7 cellular contexts compared by ENCODE assay signal in genomic region chr1:63593887-63594617, GRCh38. TPM values are rescaled to one million over a fixed set of nuclear protein-coding genes. Genes with fewer than 3 reads are reported as not detected.
A peak's percentile ranks its signal among the peaks of the same experiment; 100 is the strongest.
DNase-seq lines count a peak whose midpoint lies in the region; ATAC-seq and TF ChIP-seq lines count a peak whose summit lies in the region.

No MANE protein-coding gene starts in this region.

- intact Hi-C loops in activated CD4-positive, alpha-beta T cell treated with anti-CD3 and anti-CD28 coated beads for 36 hours (cut with DNase I, micrococcal nuclease), result loop anchor here (1.0 to 10.0 kb wide), 10 partner anchors 71 to 1828 kb away; partner anchors contain the start of genes EFCAB7 (in 2 of the 2), ITGB3BP (in 2 of the 2), AK4 (in 1 of the 2) and ALG6 (in 1 of the 2)

- peak overlapping the region; percentile 93 to 97 for H3K27ac ChIP-seq in liver (ENCODE audit: low read depth in 1 of 2, low read length in 2 of 2)

- peaks cover 24% of the 10 kb centered on the region for H3K4me1 Mint-ChIP-seq in activated CD4-positive, alpha-beta T cell treated with anti-CD3 and anti-CD28 coated beads for 36 hours

- H3K36me3 Mint-ChIP-seq in activated CD4-positive, alpha-beta T cell treated with anti-CD3 and anti-CD28 coated beads for 36 hours (ENCODE audit: low read depth), result peaks cover 15% of the 10 kb centered on the region

- WGBS in liver, result 2% methylated on average over 55 of the region's 55 CpGs

- DNase-seq in NCI-H1694 treated with DMSO at 0.1 percent for 48 hours (lab: John Stamatoyannopoulos, UW) (peak; percentile 45), choroid plexus epithelial cell (ENCODE audit: low read depth) (peak; percentile 63)
- peak; percentile 85 for DNase-seq in activated CD4-positive, alpha-beta T cell treated with anti-CD3 and anti-CD28 coated beads for 36 hours
- peak; percentile 62 to 74 for DNase-seq in stimulated activated CD4-positive, alpha-beta T cell treated with anti-CD3 and anti-CD28 coated beads, Interleukin-4, amount 100 ng/mL, for 48 hours (ENCODE audit: low read depth in 2 of 2)

- H3K9ac ChIP-seq in liver (ENCODE audit: low read depth in 1 of 2, low read length in 2 of 2), result peak overlapping the region; percentile 78 to 93

- H3K27me3 ChIP-seq in liver (ENCODE audit: control insufficient read depth in 4 of 4, insufficient read depth in 4 of 4, low read length in 3 of 4), result no peaks in the 10 kb centered on the region

- H3K27me3 Mint-ChIP-seq in activated CD4-positive, alpha-beta T cell treated with anti-CD3 and anti-CD28 coated beads for 36 hours, result no peaks in the 10 kb centered on the region

- POLR2A ChIA-PET in activated CD4-positive, alpha-beta T cell treated with anti-CD3 and anti-CD28 coated beads for 36 hours (lab: Charles Lee), result interaction anchor here (0.6 kb wide), 1 partner anchor 653 kb away, joined by 3 read pairs; no protein-coding TSS in a partner anchor

- peak; percentile 49 to 54 for TF ChIP-seq RAD21 in liver (IDR thresholded peaks at IDR 0.05)

- peak; percentile 52 for ATAC-seq in GM18517 (IDR thresholded peaks at IDR 0.05; ENCODE audit: unreplicated experiment)
- ATAC-seq in HG02840 (IDR thresholded peaks at IDR 0.05; ENCODE audit: low FRiP score, unreplicated experiment), result peak; percentile 48
- ATAC-seq in activated CD4-positive, alpha-beta T cell treated with anti-CD3 and anti-CD28 coated beads for 36 hours, result peak; percentile 64

- peak overlapping the region; percentile 96 for H3K27ac Mint-ChIP-seq in activated CD4-positive, alpha-beta T cell treated with anti-CD3 and anti-CD28 coated beads for 36 hours

- H3K4me3 ChIP-seq in choroid plexus epithelial cell (ENCODE audit: low read depth, low read length) (peak overlapping the region; percentile 85), liver (ENCODE audit: low read depth in 1 of 3, low read length in 3 of 3) (peak overlapping the region; percentile 77 to 97 (median 84))

- H3K9me3 ChIP-seq in liver (ENCODE audit: control insufficient read depth in 4 of 4, low read length in 3 of 4), result no peaks in the 10 kb centered on the region

- peak overlapping the region; percentile 97 for H3K4me3 Mint-ChIP-seq in activated CD4-positive, alpha-beta T cell treated with anti-CD3 and anti-CD28 coated beads for 36 hours

- H3K36me3 ChIP-seq in liver (ENCODE audit: control insufficient read depth in 4 of 4, insufficient read depth in 3 of 4, low read depth in 1 of 4, low read length in 3 of 4), result no peaks in the 10 kb centered on the region

- H3K9me3 Mint-ChIP-seq in activated CD4-positive, alpha-beta T cell treated with anti-CD3 and anti-CD28 coated beads for 36 hours (ENCODE audit: low read depth), result peaks cover 2% of the 10 kb centered on the region

- TF ChIP-seq CTCF in choroid plexus epithelial cell (conservative IDR thresholded peaks at IDR 0.05; ENCODE audit: low read depth, low read length) (no peak), liver (IDR thresholded peaks at IDR 0.05; ENCODE audit: low read depth, low read length, missing input control) (no peak)

- CTCF ChIA-PET in activated CD4-positive, alpha-beta T cell treated with anti-CD3 and anti-CD28 coated beads for 36 hours (lab: Charles Lee), result interaction anchor here (1.5 kb wide), 1 partner anchor 18 kb away, joined by 9 read pairs; no protein-coding TSS in a partner anchor

- peaks cover 10 to 36% (median 17%) of the 10 kb centered on the region in 4 donors for H3K4me1 ChIP-seq in liver (ENCODE audit: control insufficient read depth in 4 of 4, insufficient read depth in 4 of 4, low read length in 3 of 4)

TF ChIP-seq in liver, 16 proteins besides CTCF, POLR2A, EP300 and RAD21:
- TF ChIP-seq EGR1 (IDR thresholded peaks at IDR 0.05; ENCODE audit: low read depth in 2 of 2) (peak; percentile 22 to 47), FOXA1 (IDR thresholded peaks at IDR 0.05) (no peak), YY1 (IDR thresholded peaks at IDR 0.05) (peak; percentile 75), TAF1 (conservative IDR thresholded peaks at IDR 0.05) (peak; percentile 92), ATF3 (IDR thresholded peaks at IDR 0.05) (peak; percentile 20), HNF4G (IDR thresholded peaks at IDR 0.05) (peak; percentile 67), ZBTB33 (IDR thresholded peaks at IDR 0.05) (peak; percentile 60), SP1 (IDR thresholded peaks at IDR 0.05) (peak; percentile 93), REST (IDR thresholded peaks at IDR 0.05) (peak; percentile 84), GABPA (IDR thresholded peaks at IDR 0.05 in 1 of 2, conservative IDR thresholded peaks at IDR 0.05 in 1 of 2) (no peak), JUND (IDR thresholded peaks at IDR 0.05) (peak; percentile 75 to 92), RXRA (IDR thresholded peaks at IDR 0.05) (peak; percentile 93 to 95), MAX (IDR thresholded peaks at IDR 0.05) (peak; percentile 88), FOXA2 (IDR thresholded peaks at IDR 0.05) (peak; percentile 37), HNF4A (conservative IDR thresholded peaks at IDR 0.05) (peak; percentile 88 to 92), NR2F2 (IDR thresholded peaks at IDR 0.05) (peak; percentile 39)

RNA-seq across cellular contexts. Expression of gene PGM1, which starts 0.8 kb away (rescaled TPM):
- 10 to 100 TPM; 38.8 to 43.8 TPM for total RNA-seq in activated CD4-positive, alpha-beta T cell treated with anti-CD3 and anti-CD28 coated beads for 36 hours
- 100 to 1,000 TPM in 1 of 2 donors, 10 to 100 TPM in 1; 57.3 to 224 TPM for total RNA-seq in liver
- polyA plus RNA-seq in liver, result 100 to 1,000 TPM; 117 to 123 TPM

Comparison
In these comparisons a context has a peak if more than half of its experiments do, and no peak if none do; other contexts are left out.
1. Peak in every context shown above with its lines: DNase-seq, ATAC-seq, H3K4me3 ChIP-seq and H3K27ac ChIP-seq.